10 cellular contexts compared by ENCODE assay signal in the genomic region with DNA sequence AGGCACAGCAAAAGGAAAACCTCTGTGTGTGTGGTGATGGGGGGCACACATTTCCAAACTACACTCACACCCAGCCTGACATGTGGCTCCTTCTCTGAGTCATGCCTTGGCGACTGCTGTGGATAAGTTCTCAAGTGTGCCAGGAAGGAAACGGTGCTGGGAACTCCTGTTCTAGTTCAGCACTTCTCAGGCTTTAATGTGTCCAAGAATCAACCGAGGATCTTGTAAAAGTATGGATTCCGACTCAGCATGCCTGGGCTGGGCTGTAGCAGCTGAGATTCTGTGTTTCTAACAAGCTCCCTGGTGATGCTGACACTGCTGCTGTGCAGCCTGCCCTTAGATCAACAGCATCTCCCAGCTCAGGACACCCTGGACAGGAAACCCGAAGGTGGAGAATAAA. TPM values are rescaled to one million over a fixed set of nuclear protein-coding genes. Genes with fewer than 3 reads are reported as not detected.
DNase-seq lines count a peak whose midpoint lies in the region; ATAC-seq and TF ChIP-seq lines count a peak whose summit lies in the region.
"Had no signal": no experiment of that assay in that cellular context is flagged by ENCODE, and none has a peak within 500 bp of the region (broad histone marks: within the 10 kb centered on the region; RNA-seq: fewer than 3 reads in every experiment).

No MANE protein-coding gene starts in this region.

- H3K27me3 Mint-ChIP-seq in activated CD8-positive, alpha-beta T cell treated with anti-CD3 and anti-CD28 coated beads for 36 hours: peaks cover 1% of the 10 kb centered on the region
- H3K27me3 Mint-ChIP-seq in activated CD8-positive, alpha-beta T cell treated with anti-CD3 and anti-CD28 coated beads, Interleukin-2, amount 10 ng/mL, durations not matched to agents 7 days and 5 days (ENCODE audit: low read depth): peaks cover 6% of the 10 kb centered on the region
- no peaks in the 10 kb centered on the region for H3K27me3 Mint-ChIP-seq in T-cell

- TF ChIP-seq CTCF in activated CD8-positive, alpha-beta T cell treated with anti-CD3 and anti-CD28 coated beads for 36 hours (IDR thresholded peaks at IDR 0.05): no peak

- intact Hi-C loops in activated CD8-positive, alpha-beta T cell treated with anti-CD3 and anti-CD28 coated beads for 36 hours (cut with micrococcal nuclease): no loop called here

- H3K27ac Mint-ChIP-seq in activated CD8-positive, alpha-beta T cell treated with anti-CD3 and anti-CD28 coated beads for 36 hours: no peak overlapping the region
- H3K27ac Mint-ChIP-seq in activated CD8-positive, alpha-beta T cell treated with anti-CD3 and anti-CD28 coated beads, Interleukin-2, amount 10 ng/mL, durations not matched to agents 7 days and 5 days: no peak overlapping the region
- no peak overlapping the region for H3K27ac Mint-ChIP-seq in T-cell
- H3K27ac Mint-ChIP-seq: activated naive CD4-positive, alpha-beta T cell treated with anti-CD3 and anti-CD28 coated beads, Interleukin-2, amount 10 ng/mL, durations not matched to agents 7 days and 5 days had no signal

- POLR2A ChIA-PET in activated CD8-positive, alpha-beta T cell treated with anti-CD3 and anti-CD28 coated beads for 36 hours (lab: Charles Lee): no interaction called here
- POLR2A ChIA-PET in activated CD8-positive, alpha-beta T cell treated with anti-CD3 and anti-CD28 coated beads, Interleukin-2, amount 10 ng/mL, durations not matched to agents 7 days and 5 days (lab: Charles Lee): no interaction called here
- POLR2A ChIA-PET in HEK293T (lab: Yijun Ruan, JAX) (no interaction called here), T-cell (lab: Charles Lee) (no interaction called here)

- no peaks in the 10 kb centered on the region for H3K36me3 Mint-ChIP-seq in activated CD8-positive, alpha-beta T cell treated with anti-CD3 and anti-CD28 coated beads for 36 hours (ENCODE audit: low read depth)
- H3K36me3 Mint-ChIP-seq in activated CD8-positive, alpha-beta T cell treated with anti-CD3 and anti-CD28 coated beads, Interleukin-2, amount 10 ng/mL, durations not matched to agents 7 days and 5 days (ENCODE audit: low read depth): no peaks in the 10 kb centered on the region
- no peaks in the 10 kb centered on the region for H3K36me3 Mint-ChIP-seq in T-cell
- H3K36me3 Mint-ChIP-seq: activated naive CD4-positive, alpha-beta T cell treated with anti-CD3 and anti-CD28 coated beads, Interleukin-2, amount 10 ng/mL, durations not matched to agents 7 days and 5 days had no signal

- H3K4me1 Mint-ChIP-seq in activated CD8-positive, alpha-beta T cell treated with anti-CD3 and anti-CD28 coated beads for 36 hours (ENCODE audit: low read depth): peaks cover 4% of the 10 kb centered on the region
- H3K4me1 Mint-ChIP-seq in activated CD8-positive, alpha-beta T cell treated with anti-CD3 and anti-CD28 coated beads, Interleukin-2, amount 10 ng/mL, durations not matched to agents 7 days and 5 days (ENCODE audit: low read depth): peaks cover 10% of the 10 kb centered on the region
- peaks cover 0 to 5% (median 0%) of the 10 kb centered on the region in 3 donors for H3K4me1 Mint-ChIP-seq in T-cell

- peaks cover 1% of the 10 kb centered on the region for H3K9me3 Mint-ChIP-seq in activated CD8-positive, alpha-beta T cell treated with anti-CD3 and anti-CD28 coated beads for 36 hours
- no peaks in the 10 kb centered on the region for H3K9me3 Mint-ChIP-seq in activated CD8-positive, alpha-beta T cell treated with anti-CD3 and anti-CD28 coated beads, Interleukin-2, amount 10 ng/mL, durations not matched to agents 7 days and 5 days (ENCODE audit: insufficient read depth)
- no peaks in the 10 kb centered on the region for H3K9me3 Mint-ChIP-seq in T-cell
- H3K9me3 Mint-ChIP-seq: activated naive CD4-positive, alpha-beta T cell treated with anti-CD3 and anti-CD28 coated beads, Interleukin-2, amount 10 ng/mL, durations not matched to agents 7 days and 5 days had no signal

- CTCF ChIA-PET in activated CD8-positive, alpha-beta T cell treated with anti-CD3 and anti-CD28 coated beads for 36 hours (lab: Charles Lee): no interaction called here
- CTCF ChIA-PET in activated CD8-positive, alpha-beta T cell treated with anti-CD3 and anti-CD28 coated beads, Interleukin-2, amount 10 ng/mL, durations not matched to agents 7 days and 5 days (lab: Charles Lee): no interaction called here
- CTCF ChIA-PET in HEK293T (lab: Yijun Ruan, JAX) (no interaction called here), T-cell (lab: Charles Lee) (interaction anchor here in 1 of 2 donors (0.6 kb wide), 1 partner anchor 204 kb away, joined by 3 read pairs; no protein-coding TSS in a partner anchor)

- H3K4me3 Mint-ChIP-seq in activated CD8-positive, alpha-beta T cell treated with anti-CD3 and anti-CD28 coated beads for 36 hours: no peak overlapping the region
- H3K4me3 Mint-ChIP-seq in activated CD8-positive, alpha-beta T cell treated with anti-CD3 and anti-CD28 coated beads, Interleukin-2, amount 10 ng/mL, durations not matched to agents 7 days and 5 days: no peak overlapping the region
- H3K4me3 Mint-ChIP-seq in T-cell: no peak overlapping the region
- H3K4me3 Mint-ChIP-seq: activated naive CD4-positive, alpha-beta T cell treated with anti-CD3 and anti-CD28 coated beads, Interleukin-2, amount 10 ng/mL, durations not matched to agents 7 days and 5 days had no signal

- ATAC-seq in activated CD8-positive, alpha-beta T cell treated with anti-CD3 and anti-CD28 coated beads for 36 hours: peak; percentile 34
- no peak for ATAC-seq in activated CD8-positive, alpha-beta T cell treated with anti-CD3 and anti-CD28 coated beads, Interleukin-2, amount 10 ng/mL, durations not matched to agents 7 days and 5 days
- ATAC-seq in T-cell (replicated peaks in 1 of 4): no peak

- DNase-seq in activated CD8-positive, alpha-beta T cell treated with anti-CD3 and anti-CD28 coated beads for 36 hours: peak; percentile 20
- DNase-seq in activated CD8-positive, alpha-beta T cell treated with anti-CD3 and anti-CD28 coated beads, Interleukin-2, amount 10 ng/mL, durations not matched to agents 7 days and 5 days: no peak
- DNase-seq in brain pericyte (ENCODE audit: low read depth, low spot score) (peak; percentile 87), iris pigment epithelial cell (ENCODE audit: low read depth) (peak; percentile 93), ureter (ENCODE audit: low spot score) (peak; percentile 52), HEK293T (ENCODE audit: extremely low spot score) (no peak), T-cell (no peak), NOMO-1 treated with DMSO at 0.1 percent for 48 hours (lab: John Stamatoyannopoulos, UW; ENCODE audit: unreplicated experiment) (no peak)
- DNase-seq: activated naive CD4-positive, alpha-beta T cell treated with anti-CD3 and anti-CD28 coated beads, Interleukin-2, amount 10 ng/mL, durations not matched to agents 7 days and 5 days; NCI-H2171 treated with DMSO at 0.1 percent for 48 hours had no signal

TF ChIP-seq in HEK293T, 16 proteins besides CTCF, POLR2A, EP300 and RAD21:
- no peak for TF ChIP-seq CTBP1 (IDR thresholded peaks at IDR 0.05; ENCODE audit: borderline replicate concordance)
- no peak for TF ChIP-seq NFRKB (IDR thresholded peaks at IDR 0.05)
- no peak for TF ChIP-seq ZNF384 (IDR thresholded peaks at IDR 0.05)
- TF ChIP-seq HDGF (IDR thresholded peaks at IDR 0.05; ENCODE audit: borderline replicate concordance): no peak

RNA-seq across cellular contexts. Expression of gene CLNK, which starts 20.2 kb away (rescaled TPM):
- total RNA-seq in activated CD8-positive, alpha-beta T cell treated with anti-CD3 and anti-CD28 coated beads for 36 hours: under 1 TPM in 1 of 2 experiments, not detected in 1; 0.18 TPM
- total RNA-seq in activated CD8-positive, alpha-beta T cell treated with anti-CD3 and anti-CD28 coated beads, Interleukin-2, amount 10 ng/mL, durations not matched to agents 7 days and 5 days: not detected
- total RNA-seq in ureter: 0.31 TPM
- under 1 TPM; 0.07 to 0.39 (median 0.20) TPM for total RNA-seq in T-cell

Comparison
In these comparisons a context has a peak if more than half of its experiments do, and no peak if none do; other contexts are left out.
1. DNase-seq: peak in activated CD8-positive, alpha-beta T cell treated with anti-CD3 and anti-CD28 coated beads for 36 hours (single experiment), brain pericyte (single experiment), iris pigment epithelial cell (single experiment) and ureter (single experiment); none in activated CD8-positive, alpha-beta T cell treated with anti-CD3 and anti-CD28 coated beads, Interleukin-2, amount 10 ng/mL, durations not matched to agents 7 days and 5 days (single experiment), HEK293T (single experiment), T-cell (0 of 34) and NOMO-1 treated with DMSO at 0.1 percent for 48 hours (single experiment).